ENCODE assay signal across 8 cellular contexts in genomic region chr10:129877773-129878371, GRCh38.
A peak's percentile ranks its signal among the peaks of the same experiment; 100 is the strongest.
DNase-seq lines count a peak whose midpoint lies in the region; ATAC-seq and TF ChIP-seq lines count a peak whose summit lies in the region.

No MANE protein-coding gene starts in this region.

- WGBS in prostate gland, result 78% methylated on average over 9 of the region's 9 CpGs

- no peaks in the 10 kb centered on the region for H3K36me3 ChIP-seq in prostate gland

- no peaks in the 10 kb centered on the region for H3K9me3 ChIP-seq in prostate gland

- no peaks in the 10 kb centered on the region for H3K4me1 ChIP-seq in prostate gland (replicated peaks)

- no peak overlapping the region for H3K27ac ChIP-seq in C4-2B
- no peak overlapping the region for H3K27ac ChIP-seq in prostate gland

- peak; percentile 90 for TF ChIP-seq CTCF in C4-2B (conservative IDR thresholded peaks at IDR 0.05)
- TF ChIP-seq CTCF in HFF-Myc (IDR thresholded peaks at IDR 0.05; ENCODE audit: low read depth, low read length, missing control alignments), result peak; percentile 37
- TF ChIP-seq CTCF in prostate gland (IDR thresholded peaks at IDR 0.05), result no peak

- ATAC-seq in HG02973 (IDR thresholded peaks at IDR 0.05; ENCODE audit: unreplicated experiment), result no peak
- no peak for ATAC-seq in GM18511 (IDR thresholded peaks at IDR 0.05; ENCODE audit: unreplicated experiment)
- ATAC-seq in HG03135 (IDR thresholded peaks at IDR 0.05; ENCODE audit: unreplicated experiment), result no peak

- intact Hi-C loops in prostate gland (cut with DNase I), result no loop called here

- TF ChIP-seq POLR2A in prostate gland (IDR thresholded peaks at IDR 0.05), result no peak

- H3K4me3 ChIP-seq in HFF-Myc (replicated peaks; ENCODE audit: low read depth, low read length) (no peak overlapping the region), prostate gland (no peak overlapping the region)

- DNase-seq in HFF-Myc (ENCODE audit: extremely low read depth, low read depth), result no peak
- peak; percentile 13 to 29 for DNase-seq in activated CD4-positive, alpha-beta T cell treated with anti-CD3 and anti-CD28 coated beads, Interleukin-2, amount 50 U/mL, for 4 hours
- peak; percentile 10 for DNase-seq in kidney tubule cell (ENCODE audit: low spot score)
- no peak for DNase-seq in prostate gland (ENCODE audit: low spot score)

- no peaks in the 10 kb centered on the region for H3K27me3 ChIP-seq in prostate gland (replicated peaks; ENCODE audit: insufficient read depth)

Comparison
In these comparisons a context has a peak if more than half of its experiments do, and no peak if none do; other contexts are left out.
1. CTCF ChIP-seq: peak in C4-2B (single experiment) and HFF-Myc (single experiment); none in prostate gland (0 of 4).
2. DNase-seq: peak in activated CD4-positive, alpha-beta T cell treated with anti-CD3 and anti-CD28 coated beads, Interleukin-2, amount 50 U/mL, for 4 hours (2 of 2) and kidney tubule cell (single experiment); none in HFF-Myc (single experiment) and prostate gland (single experiment).